8 cellular contexts compared by ENCODE assay signal in the genomic region with DNA sequence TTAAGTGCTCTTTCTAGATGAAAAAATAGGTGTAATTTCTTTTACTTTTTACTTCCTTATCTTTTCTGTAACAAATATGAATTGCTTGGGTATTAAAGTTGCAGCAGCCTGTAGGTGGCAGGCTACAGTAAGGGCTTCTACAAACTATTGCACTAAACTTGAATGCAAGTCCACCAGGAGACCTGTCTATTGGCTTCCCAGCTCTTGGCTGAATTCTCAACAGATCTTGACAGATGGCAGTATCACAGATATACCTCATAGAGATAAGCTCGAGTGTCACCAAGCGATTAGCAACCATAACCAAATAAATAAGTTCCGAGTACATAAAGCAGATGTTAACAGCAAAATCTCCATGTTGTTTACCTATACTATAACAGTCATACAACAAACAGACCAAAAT. TPM values are rescaled to one million over a fixed set of nuclear protein-coding genes. Genes with fewer than 3 reads are reported as not detected.
DNase-seq lines count a peak whose midpoint lies in the region; ATAC-seq, FAIRE-seq and TF ChIP-seq lines count a peak whose summit lies in the region.

No MANE protein-coding gene starts in this region.

- peak; percentile 61 for DNase-seq in AG20443 (ENCODE audit: low spot score)
- DNase-seq in GM13977 (ENCODE audit: low spot score): peak; percentile 42
- peak; percentile 34 to 39 for DNase-seq in NCI-H526 (lab: John Stamatoyannopoulos, UW)
- peak; percentile 72 for DNase-seq in activated CD8-positive, alpha-beta memory T cell treated with anti-CD3 and anti-CD28 coated beads, Interleukin-2, amount 10 ng/mL, durations not matched to agents 7 days and 5 days
- no peak for DNase-seq in esophagus muscularis mucosa (ENCODE audit: extremely low spot score)
- no peak for DNase-seq in nephron progenitor cell
- no peak for DNase-seq in GM12892 (ENCODE audit: insufficient read length)
- no peak for DNase-seq in NCI-H2081 treated with DMSO at 0.1 percent for 48 hours (lab: John Stamatoyannopoulos, UW)

- TF ChIP-seq EP300 in esophagus muscularis mucosa (IDR thresholded peaks at IDR 0.05): no peak

- no peaks in the 10 kb centered on the region for H3K27me3 ChIP-seq in esophagus muscularis mucosa

- H3K4me3 ChIP-seq in esophagus muscularis mucosa: no peak overlapping the region

- FAIRE-seq in GM12892 (lab: Jason Lieb, UNC): no peak

- no peak overlapping the region for H3K27ac Mint-ChIP-seq in activated CD8-positive, alpha-beta memory T cell treated with anti-CD3 and anti-CD28 coated beads, Interleukin-2, amount 10 ng/mL, durations not matched to agents 7 days and 5 days
- H3K27ac Mint-ChIP-seq in nephron progenitor cell: no peak overlapping the region

- H3K4me1 ChIP-seq in esophagus muscularis mucosa: peaks cover 24 to 48% (median 37%) of the 10 kb centered on the region in 4 donors

- intact Hi-C loops in esophagus muscularis mucosa (cut with DNase I): no loop called here

- peak; percentile 72 for ATAC-seq in activated CD8-positive, alpha-beta memory T cell treated with anti-CD3 and anti-CD28 coated beads, Interleukin-2, amount 10 ng/mL, durations not matched to agents 7 days and 5 days

- H3K4me1 Mint-ChIP-seq in activated CD8-positive, alpha-beta memory T cell treated with anti-CD3 and anti-CD28 coated beads, Interleukin-2, amount 10 ng/mL, durations not matched to agents 7 days and 5 days: peaks cover 6% of the 10 kb centered on the region
- peaks cover 26% of the 10 kb centered on the region for H3K4me1 Mint-ChIP-seq in nephron progenitor cell

- in situ Hi-C loops in GM13977 (cut with MboI; ENCODE audit: low pct_unique_long_range_greater_than_20kb, low sequenced_read_pairs, unreplicated experiment): no loop called here

- H3K9me3 Mint-ChIP-seq in activated CD8-positive, alpha-beta memory T cell treated with anti-CD3 and anti-CD28 coated beads, Interleukin-2, amount 10 ng/mL, durations not matched to agents 7 days and 5 days (ENCODE audit: low read depth): no peaks in the 10 kb centered on the region
- H3K9me3 Mint-ChIP-seq in nephron progenitor cell: peaks cover 7% of the 10 kb centered on the region

- peaks cover 4% of the 10 kb centered on the region for H3K36me3 Mint-ChIP-seq in activated CD8-positive, alpha-beta memory T cell treated with anti-CD3 and anti-CD28 coated beads, Interleukin-2, amount 10 ng/mL, durations not matched to agents 7 days and 5 days
- peaks cover 55% of the 10 kb centered on the region for H3K36me3 Mint-ChIP-seq in nephron progenitor cell (ENCODE audit: low read depth)

- TF ChIP-seq POLR2A in esophagus muscularis mucosa (IDR thresholded peaks at IDR 0.05; ENCODE audit: low read depth): no peak
- no peak for TF ChIP-seq POLR2A in GM12892 (IDR thresholded peaks at IDR 0.05; ENCODE audit: low read depth, low read length)

- peaks cover 0 to 36% (median 26%) of the 10 kb centered on the region in 4 donors for H3K36me3 ChIP-seq in esophagus muscularis mucosa

- peak; percentile 58 for TF ChIP-seq CTCF in GM13977 (IDR thresholded peaks at IDR 0.05; ENCODE audit: extremely low read depth, insufficient read depth, missing control alignments)
- TF ChIP-seq CTCF in esophagus muscularis mucosa (IDR thresholded peaks at IDR 0.05): peak; percentile 59 to 66 (median 65)
- TF ChIP-seq CTCF in nephron progenitor cell (IDR thresholded peaks at IDR 0.05): peak; percentile 24

- WGBS in esophagus muscularis mucosa: 82% methylated on average over 3 of the region's 3 CpGs

- CTCF ChIA-PET in activated CD8-positive, alpha-beta memory T cell treated with anti-CD3 and anti-CD28 coated beads, Interleukin-2, amount 10 ng/mL, durations not matched to agents 7 days and 5 days (lab: Charles Lee): interaction anchor here (0.9 to 2.6 kb wide), 9 partner anchors 9 to 400 kb away, joined by 3 to 14 read pairs (median 5); a partner anchor contains a TSS

- H3K9me3 ChIP-seq in esophagus muscularis mucosa: no peaks in the 10 kb centered on the region

- no peak overlapping the region for H3K4me3 Mint-ChIP-seq in activated CD8-positive, alpha-beta memory T cell treated with anti-CD3 and anti-CD28 coated beads, Interleukin-2, amount 10 ng/mL, durations not matched to agents 7 days and 5 days
- H3K4me3 Mint-ChIP-seq in nephron progenitor cell: no peak overlapping the region

- H3K27ac ChIP-seq in esophagus muscularis mucosa (replicated peaks in 1 of 4): no peak overlapping the region

- H3K27me3 Mint-ChIP-seq in activated CD8-positive, alpha-beta memory T cell treated with anti-CD3 and anti-CD28 coated beads, Interleukin-2, amount 10 ng/mL, durations not matched to agents 7 days and 5 days: no peaks in the 10 kb centered on the region
- H3K27me3 Mint-ChIP-seq in nephron progenitor cell (ENCODE audit: low read depth, poor library complexity): no peaks in the 10 kb centered on the region

RNA-seq across cellular contexts. Expression of a gene that starts 5.9 kb away (rescaled TPM):
- 1 to 10 TPM; 6.2 to 8.2 TPM for total RNA-seq in activated CD8-positive, alpha-beta memory T cell treated with anti-CD3 and anti-CD28 coated beads, Interleukin-2, amount 10 ng/mL, durations not matched to agents 7 days and 5 days
- 10 to 100 TPM; 33.2 to 47.8 (median 39.0) TPM for total RNA-seq in esophagus muscularis mucosa
- 25.7 TPM for polyA plus RNA-seq in GM12892 (2012; ENCODE audit: missing spikeins)

RNA-seq across cellular contexts. Expression of a gene that starts 50.9 kb away (rescaled TPM):
- total RNA-seq in activated CD8-positive, alpha-beta memory T cell treated with anti-CD3 and anti-CD28 coated beads, Interleukin-2, amount 10 ng/mL, durations not matched to agents 7 days and 5 days: not detected
- total RNA-seq in esophagus muscularis mucosa: not detected
- polyA plus RNA-seq in GM12892 (2012; ENCODE audit: missing spikeins): not detected

Comparison
In these comparisons a context has a peak if more than half of its experiments do, and no peak if none do; other contexts are left out.
1. DNase-seq: peak in AG20443 (single experiment), GM13977 (single experiment), NCI-H526 (2 of 2) and activated CD8-positive, alpha-beta memory T cell treated with anti-CD3 and anti-CD28 coated beads, Interleukin-2, amount 10 ng/mL, durations not matched to agents 7 days and 5 days (single experiment); none in esophagus muscularis mucosa (single experiment), nephron progenitor cell (single experiment), GM12892 (single experiment) and NCI-H2081 treated with DMSO at 0.1 percent for 48 hours (single experiment).
2. Peak in every context shown above with its lines, with median percentiles within 50 percentile points of each other: CTCF ChIP-seq.